In genomic region chr6:159730277-159730676, GRCh38 we compare ENCODE assay signal across 11 cellular contexts. TPM values are rescaled to one million over a fixed set of nuclear protein-coding genes. Genes with fewer than 3 reads are reported as not detected.
DNase-seq lines count a peak whose midpoint lies in the region; ATAC-seq and TF ChIP-seq lines count a peak whose summit lies in the region.
"Had no signal": no experiment of that assay in that cellular context is flagged by ENCODE, and none has a peak within 500 bp of the region (broad histone marks: within the 10 kb centered on the region; RNA-seq: fewer than 3 reads in every experiment).

No MANE protein-coding gene starts in this region.

- no peak for DNase-seq in left ventricle myocardium inferior
- no peak for DNase-seq in left ventricle myocardium superior
- no peak for DNase-seq in activated CD8-positive, alpha-beta T cell treated with anti-CD3 and anti-CD28 coated beads for 36 hours
- DNase-seq in vagina (ENCODE audit: extremely low spot score in 2 of 2): no peak
- DNase-seq in erythroblast (lab: John Stamatoyannopoulos, UW): no peak
- DNase-seq in NCI-H146 (lab: John Stamatoyannopoulos, UW): no peak
- DNase-seq: left colon, Right ventricle myocardium superior had no signal

- peak overlapping the region; percentile 57 for H3K27ac Mint-ChIP-seq in activated CD8-positive, alpha-beta T cell treated with anti-CD3 and anti-CD28 coated beads for 36 hours

- H3K4me1 ChIP-seq in left ventricle myocardium inferior (peaks cover 96% of the 10 kb centered on the region), iPS-20b (ENCODE audit: insufficient read depth, low read length) (peaks cover 18% of the 10 kb centered on the region; the same call in 1 of the 2 replicates), vagina (peaks cover 75% of the 10 kb centered on the region)

- H3K27ac ChIP-seq in left ventricle myocardium inferior (replicated peaks) (peak overlapping the region; percentile 16), iPS-20b (ENCODE audit: low read length) (no peak overlapping the region), vagina (peak overlapping the region; percentile 97)
- H3K27ac ChIP-seq: C4-2B had no signal

- H3K4me1 Mint-ChIP-seq in activated CD8-positive, alpha-beta T cell treated with anti-CD3 and anti-CD28 coated beads for 36 hours (ENCODE audit: low read depth): peaks cover 44% of the 10 kb centered on the region

- peak overlapping the region; percentile 85 for H3K4me3 Mint-ChIP-seq in activated CD8-positive, alpha-beta T cell treated with anti-CD3 and anti-CD28 coated beads for 36 hours

- H3K36me3 Mint-ChIP-seq in activated CD8-positive, alpha-beta T cell treated with anti-CD3 and anti-CD28 coated beads for 36 hours (ENCODE audit: low read depth): peaks cover 40% of the 10 kb centered on the region

- no peak for TF ChIP-seq POLR2A in vagina (IDR thresholded peaks at IDR 0.05)
- TF ChIP-seq POLR2A in erythroblast (IDR thresholded peaks at IDR 0.05; ENCODE audit: low read length): no peak

- H3K9me3 ChIP-seq in left ventricle myocardium inferior (replicated peaks) (no peaks in the 10 kb centered on the region), iPS-20b (ENCODE audit: insufficient read depth, low read depth, low read length) (no peaks in the 10 kb centered on the region), vagina (no peaks in the 10 kb centered on the region)

- POLR2A ChIA-PET in activated CD8-positive, alpha-beta T cell treated with anti-CD3 and anti-CD28 coated beads for 36 hours (lab: Charles Lee): interaction anchor here (1.4 to 3.3 kb wide), 3 partner anchors 11 to 60 kb away, joined by 4 to 28 read pairs (median 20); partner anchors contain the start of genes MRPL18, SOD2 and TCP1

- CTCF ChIA-PET in activated CD8-positive, alpha-beta T cell treated with anti-CD3 and anti-CD28 coated beads for 36 hours (lab: Charles Lee): interaction anchor here (0.9 to 1.5 kb wide), 2 partner anchors 9 to 39 kb away, joined by 3 to 5 read pairs; no protein-coding TSS in a partner anchor

- no peak for TF ChIP-seq CTCF in left ventricle myocardium inferior (IDR thresholded peaks at IDR 0.05; ENCODE audit: borderline replicate concordance)
- no peak for TF ChIP-seq CTCF in activated CD8-positive, alpha-beta T cell treated with anti-CD3 and anti-CD28 coated beads for 36 hours (IDR thresholded peaks at IDR 0.05)
- no peak for TF ChIP-seq CTCF in vagina (IDR thresholded peaks at IDR 0.05)

- H3K36me3 ChIP-seq in left ventricle myocardium inferior (no peaks in the 10 kb centered on the region), iPS-20b (ENCODE audit: insufficient read depth, low read depth, low read length) (peaks cover 34% of the 10 kb centered on the region; the same call in 1 of the 2 replicates), vagina (no peaks in the 10 kb centered on the region)

- ATAC-seq in left ventricle myocardium superior (no peak), HG02642 (IDR thresholded peaks at IDR 0.05; ENCODE audit: poor library complexity, unreplicated experiment) (no peak)
- ATAC-seq in activated CD8-positive, alpha-beta T cell treated with anti-CD3 and anti-CD28 coated beads for 36 hours: no peak
- ATAC-seq: left colon had no signal

- no peaks in the 10 kb centered on the region for H3K27me3 Mint-ChIP-seq in activated CD8-positive, alpha-beta T cell treated with anti-CD3 and anti-CD28 coated beads for 36 hours

- intact Hi-C loops in left ventricle myocardium inferior (cut with micrococcal nuclease): no loop called here
- intact Hi-C loops in left ventricle myocardium superior (cut with micrococcal nuclease): no loop called here
- intact Hi-C loops in activated CD8-positive, alpha-beta T cell treated with anti-CD3 and anti-CD28 coated beads for 36 hours (cut with micrococcal nuclease): no loop called here
- intact Hi-C loops in vagina (cut with DNase I): no loop called here

- H3K4me3 ChIP-seq in left ventricle myocardium inferior (peak overlapping the region; percentile 81), iPS-20b (ENCODE audit: low read length) (peak overlapping the region; percentile 95), vagina (peak overlapping the region in 1 of 2 donors; percentile 24)

- no peaks in the 10 kb centered on the region for H3K27me3 ChIP-seq in left ventricle myocardium inferior (ENCODE audit: low read depth)
- H3K27me3 ChIP-seq in iPS-20b (ENCODE audit: insufficient read depth, low read length): no peaks in the 10 kb centered on the region
- H3K27me3 ChIP-seq in vagina: no peaks in the 10 kb centered on the region

- H3K9ac ChIP-seq in iPS-20b (ENCODE audit: low read depth, low read length): peak overlapping the region; percentile 97; the same call in 1 of the 2 replicates

- H3K9me3 Mint-ChIP-seq in activated CD8-positive, alpha-beta T cell treated with anti-CD3 and anti-CD28 coated beads for 36 hours: no peaks in the 10 kb centered on the region

RNA-seq across cellular contexts. Expression of gene WTAP, which starts 3.0 kb away (rescaled TPM):
- total RNA-seq in left ventricle myocardium inferior (47.5 TPM), left ventricle myocardium superior (46.4 TPM), vagina (85.0 TPM)
- total RNA-seq in activated CD8-positive, alpha-beta T cell treated with anti-CD3 and anti-CD28 coated beads for 36 hours: 10 to 100 TPM; 79.9 to 80.6 TPM

RNA-seq across cellular contexts. Expression of gene ACAT2, which starts 31.6 kb away (rescaled TPM):
- total RNA-seq in left ventricle myocardium inferior (5.2 TPM), left ventricle myocardium superior (4.0 TPM), vagina (11.3 TPM)
- 10 to 100 TPM; 70.8 to 74.1 TPM for total RNA-seq in activated CD8-positive, alpha-beta T cell treated with anti-CD3 and anti-CD28 coated beads for 36 hours

RNA-seq across cellular contexts. Expression of gene SOD2, which starts 37.2 kb away (rescaled TPM):
- total RNA-seq in left ventricle myocardium inferior (1,000 TPM), left ventricle myocardium superior (1,053 TPM), vagina (597 TPM)
- total RNA-seq in activated CD8-positive, alpha-beta T cell treated with anti-CD3 and anti-CD28 coated beads for 36 hours: 100 to 1,000 TPM in 1 of 2 experiments, 10 to 100 TPM in 1; 95.5 to 105 TPM

RNA-seq across cellular contexts. Expression of gene TCP1, which starts 59.1 kb away (rescaled TPM):
- total RNA-seq in left ventricle myocardium inferior: 136 TPM
- total RNA-seq in left ventricle myocardium superior: 164 TPM
- 100 to 1,000 TPM; 446 to 452 TPM for total RNA-seq in activated CD8-positive, alpha-beta T cell treated with anti-CD3 and anti-CD28 coated beads for 36 hours
- 80.8 TPM for total RNA-seq in vagina

RNA-seq across cellular contexts. Expression of gene MRPL18, which starts 60.0 kb away (rescaled TPM):
- 60.2 TPM for total RNA-seq in left ventricle myocardium inferior
- total RNA-seq in left ventricle myocardium superior: 70.8 TPM
- total RNA-seq in activated CD8-positive, alpha-beta T cell treated with anti-CD3 and anti-CD28 coated beads for 36 hours: 10 to 100 TPM; 81.8 to 83.5 TPM
- 58.7 TPM for total RNA-seq in vagina
